In genomic region chr19:35165200-35166058, GRCh38 we compare ENCODE assay signal across 2 cellular contexts.
TF ChIP-seq lines count a peak whose summit lies in the region.

No MANE protein-coding gene starts in this region.

TF ChIP-seq in HEK293, 187 proteins besides CTCF, POLR2A, EP300 and RAD21:
- TF ChIP-seq ZNF280D (tag by site-specific recombination; IDR thresholded peaks at IDR 0.05) (no peak), ZNF623 (tag by site-specific recombination; IDR thresholded peaks at IDR 0.05) (peak; percentile 93)

TF ChIP-seq in K562, 482 proteins besides CTCF, POLR2A, EP300 and RAD21 (continues in another document):
- TF ChIP-seq TAF7 (tag; IDR thresholded peaks at IDR 0.05) (peak; percentile 54), E2F4 (CRISPR knock-in tag; IDR thresholded peaks at IDR 0.05; ENCODE audit: low read depth) (no peak), U2AF2 (optimal IDR thresholded peaks at IDR 0.05; ENCODE audit: low read depth, low read length) (no peak), GABPB1 (CRISPR knock-in tag; IDR thresholded peaks at IDR 0.05) (no peak), DMBX1 (CRISPR knock-in tag; IDR thresholded peaks at IDR 0.05; ENCODE audit: borderline replicate concordance) (peak; percentile 99), MCM2 (IDR thresholded peaks at IDR 0.05; ENCODE audit: low read depth) (no peak), ZNF175 (CRISPR knock-in tag; IDR thresholded peaks at IDR 0.05; ENCODE audit: low read depth) (0 out of 2 replicates have a peak, but pooled peaks have one; percentile 47), TEAD1 (CRISPR knock-in tag; IDR thresholded peaks at IDR 0.05) (peak in 1 of 2 experiments; percentile 86; a peak in 2 of 4 replicates), ZNF445 (CRISPR knock-in tag; IDR thresholded peaks at IDR 0.05; ENCODE audit: low read depth) (peak; percentile 78), YY1 (IDR thresholded peaks at IDR 0.05; ENCODE audit: borderline replicate concordance in 1 of 3, control insufficient read depth in 1 of 3, extremely low read depth in 1 of 3, insufficient read depth in 3 of 3, insufficient read length in 1 of 3, insufficient replicate concordance in 2 of 3, low read depth in 1 of 3, low read length in 2 of 3) (no peak), ZNF324 (CRISPR knock-in tag; IDR thresholded peaks at IDR 0.05) (peak; percentile 50; the same call in 1 of the 2 replicates), NR3C1 (CRISPR knock-in tag; IDR thresholded peaks at IDR 0.05) (no peak), BRF1 (IDR thresholded peaks at IDR 0.05; ENCODE audit: borderline replicate concordance, extremely low read depth, insufficient read length) (no peak), L3MBTL2 (IDR thresholded peaks at IDR 0.05) (no peak), DACH1 (IDR thresholded peaks at IDR 0.05; ENCODE audit: partially characterized antibody) (no peak), CREB3 (tag; conservative IDR thresholded peaks at IDR 0.05; ENCODE audit: low read depth) (peak; percentile 98), ZFX (CRISPR knock-in tag; IDR thresholded peaks at IDR 0.05) (0 out of 2 replicates have a peak, but pooled peaks have one; percentile 25), ZNF253 (CRISPR knock-in tag; conservative IDR thresholded peaks at IDR 0.05) (no peak), TCFL5 (CRISPR knock-in tag; conservative IDR thresholded peaks at IDR 0.05) (peak; percentile 72; the same call in 1 of the 2 replicates), RBBP5 (IDR thresholded peaks at IDR 0.05; ENCODE audit: borderline replicate concordance, insufficient read depth, low read length, poor library complexity, severe bottlenecking) (no peak), ZFP1 (CRISPR knock-in tag; IDR thresholded peaks at IDR 0.05) (peak; percentile 79), STAT5B (CRISPR knock-in tag; IDR thresholded peaks at IDR 0.05) (peak; percentile 44; the same call in 1 of the 2 replicates), SMAD4 (CRISPR knock-in tag; conservative IDR thresholded peaks at IDR 0.05) (peak; percentile 97)
- TF ChIP-seq, protein P1, sequence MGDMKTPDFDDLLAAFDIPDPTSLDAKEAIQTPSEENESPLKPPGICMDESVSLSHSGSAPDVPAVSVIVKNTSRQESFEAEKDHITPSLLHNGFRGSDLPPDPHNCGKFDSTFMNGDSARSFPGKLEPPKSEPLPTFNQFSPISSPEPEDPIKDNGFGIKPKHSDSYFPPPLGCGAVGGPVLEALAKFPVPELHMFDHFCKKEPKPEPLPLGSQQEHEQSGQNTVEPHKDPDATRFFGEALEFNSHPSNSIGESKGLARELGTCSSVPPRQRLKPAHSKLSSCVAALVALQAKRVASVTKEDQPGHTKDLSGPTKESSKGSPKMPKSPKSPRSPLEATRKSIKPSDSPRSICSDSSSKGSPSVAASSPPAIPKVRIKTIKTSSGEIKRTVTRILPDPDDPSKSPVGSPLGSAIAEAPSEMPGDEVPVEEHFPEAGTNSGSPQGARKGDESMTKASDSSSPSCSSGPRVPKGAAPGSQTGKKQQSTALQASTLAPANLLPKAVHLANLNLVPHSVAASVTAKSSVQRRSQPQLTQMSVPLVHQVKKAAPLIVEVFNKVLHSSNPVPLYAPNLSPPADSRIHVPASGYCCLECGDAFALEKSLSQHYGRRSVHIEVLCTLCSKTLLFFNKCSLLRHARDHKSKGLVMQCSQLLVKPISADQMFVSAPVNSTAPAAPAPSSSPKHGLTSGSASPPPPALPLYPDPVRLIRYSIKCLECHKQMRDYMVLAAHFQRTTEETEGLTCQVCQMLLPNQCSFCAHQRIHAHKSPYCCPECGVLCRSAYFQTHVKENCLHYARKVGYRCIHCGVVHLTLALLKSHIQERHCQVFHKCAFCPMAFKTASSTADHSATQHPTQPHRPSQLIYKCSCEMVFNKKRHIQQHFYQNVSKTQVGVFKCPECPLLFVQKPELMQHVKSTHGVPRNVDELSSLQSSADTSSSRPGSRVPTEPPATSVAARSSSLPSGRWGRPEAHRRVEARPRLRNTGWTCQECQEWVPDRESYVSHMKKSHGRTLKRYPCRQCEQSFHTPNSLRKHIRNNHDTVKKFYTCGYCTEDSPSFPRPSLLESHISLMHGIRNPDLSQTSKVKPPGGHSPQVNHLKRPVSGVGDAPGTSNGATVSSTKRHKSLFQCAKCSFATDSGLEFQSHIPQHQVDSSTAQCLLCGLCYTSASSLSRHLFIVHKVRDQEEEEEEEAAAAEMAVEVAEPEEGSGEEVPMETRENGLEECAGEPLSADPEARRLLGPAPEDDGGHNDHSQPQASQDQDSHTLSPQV (IDR thresholded peaks at IDR 0.05): peak; percentile 98
- TF ChIP-seq, protein P2, sequence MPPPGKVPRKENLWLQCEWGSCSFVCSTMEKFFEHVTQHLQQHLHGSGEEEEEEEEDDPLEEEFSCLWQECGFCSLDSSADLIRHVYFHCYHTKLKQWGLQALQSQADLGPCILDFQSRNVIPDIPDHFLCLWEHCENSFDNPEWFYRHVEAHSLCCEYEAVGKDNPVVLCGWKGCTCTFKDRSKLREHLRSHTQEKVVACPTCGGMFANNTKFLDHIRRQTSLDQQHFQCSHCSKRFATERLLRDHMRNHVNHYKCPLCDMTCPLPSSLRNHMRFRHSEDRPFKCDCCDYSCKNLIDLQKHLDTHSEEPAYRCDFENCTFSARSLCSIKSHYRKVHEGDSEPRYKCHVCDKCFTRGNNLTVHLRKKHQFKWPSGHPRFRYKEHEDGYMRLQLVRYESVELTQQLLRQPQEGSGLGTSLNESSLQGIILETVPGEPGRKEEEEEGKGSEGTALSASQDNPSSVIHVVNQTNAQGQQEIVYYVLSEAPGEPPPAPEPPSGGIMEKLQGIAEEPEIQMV (tag; conservative IDR thresholded peaks at IDR 0.05; ENCODE audit: low read depth): peak; percentile 88
- TF ChIP-seq, protein P3, sequence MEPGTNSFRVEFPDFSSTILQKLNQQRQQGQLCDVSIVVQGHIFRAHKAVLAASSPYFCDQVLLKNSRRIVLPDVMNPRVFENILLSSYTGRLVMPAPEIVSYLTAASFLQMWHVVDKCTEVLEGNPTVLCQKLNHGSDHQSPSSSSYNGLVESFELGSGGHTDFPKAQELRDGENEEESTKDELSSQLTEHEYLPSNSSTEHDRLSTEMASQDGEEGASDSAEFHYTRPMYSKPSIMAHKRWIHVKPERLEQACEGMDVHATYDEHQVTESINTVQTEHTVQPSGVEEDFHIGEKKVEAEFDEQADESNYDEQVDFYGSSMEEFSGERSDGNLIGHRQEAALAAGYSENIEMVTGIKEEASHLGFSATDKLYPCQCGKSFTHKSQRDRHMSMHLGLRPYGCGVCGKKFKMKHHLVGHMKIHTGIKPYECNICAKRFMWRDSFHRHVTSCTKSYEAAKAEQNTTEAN (CRISPR knock-in tag; IDR thresholded peaks at IDR 0.05): no peak
- TF ChIP-seq, protein P4, sequence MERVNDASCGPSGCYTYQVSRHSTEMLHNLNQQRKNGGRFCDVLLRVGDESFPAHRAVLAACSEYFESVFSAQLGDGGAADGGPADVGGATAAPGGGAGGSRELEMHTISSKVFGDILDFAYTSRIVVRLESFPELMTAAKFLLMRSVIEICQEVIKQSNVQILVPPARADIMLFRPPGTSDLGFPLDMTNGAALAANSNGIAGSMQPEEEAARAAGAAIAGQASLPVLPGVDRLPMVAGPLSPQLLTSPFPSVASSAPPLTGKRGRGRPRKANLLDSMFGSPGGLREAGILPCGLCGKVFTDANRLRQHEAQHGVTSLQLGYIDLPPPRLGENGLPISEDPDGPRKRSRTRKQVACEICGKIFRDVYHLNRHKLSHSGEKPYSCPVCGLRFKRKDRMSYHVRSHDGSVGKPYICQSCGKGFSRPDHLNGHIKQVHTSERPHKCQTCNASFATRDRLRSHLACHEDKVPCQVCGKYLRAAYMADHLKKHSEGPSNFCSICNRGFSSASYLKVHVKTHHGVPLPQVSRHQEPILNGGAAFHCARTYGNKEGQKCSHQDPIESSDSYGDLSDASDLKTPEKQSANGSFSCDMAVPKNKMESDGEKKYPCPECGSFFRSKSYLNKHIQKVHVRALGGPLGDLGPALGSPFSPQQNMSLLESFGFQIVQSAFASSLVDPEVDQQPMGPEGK (CRISPR knock-in tag; IDR thresholded peaks at IDR 0.05; ENCODE audit: borderline replicate concordance): 0 out of 2 replicates have a peak, but pooled peaks have one; percentile 72
- TF ChIP-seq, protein P5, sequence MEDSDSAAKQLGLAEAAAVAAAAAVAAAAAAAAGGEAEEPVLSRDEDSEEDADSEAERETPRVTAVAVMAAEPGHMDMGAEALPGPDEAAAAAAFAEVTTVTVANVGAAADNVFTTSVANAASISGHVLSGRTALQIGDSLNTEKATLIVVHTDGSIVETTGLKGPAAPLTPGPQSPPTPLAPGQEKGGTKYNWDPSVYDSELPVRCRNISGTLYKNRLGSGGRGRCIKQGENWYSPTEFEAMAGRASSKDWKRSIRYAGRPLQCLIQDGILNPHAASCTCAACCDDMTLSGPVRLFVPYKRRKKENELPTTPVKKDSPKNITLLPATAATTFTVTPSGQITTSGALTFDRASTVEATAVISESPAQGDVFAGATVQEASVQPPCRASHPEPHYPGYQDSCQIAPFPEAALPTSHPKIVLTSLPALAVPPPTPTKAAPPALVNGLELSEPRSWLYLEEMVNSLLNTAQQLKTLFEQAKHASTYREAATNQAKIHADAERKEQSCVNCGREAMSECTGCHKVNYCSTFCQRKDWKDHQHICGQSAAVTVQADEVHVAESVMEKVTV (CRISPR knock-in tag; IDR thresholded peaks at IDR 0.05): peak; percentile 33; the same call in 1 of the 2 replicates
- TF ChIP-seq, protein P6, sequence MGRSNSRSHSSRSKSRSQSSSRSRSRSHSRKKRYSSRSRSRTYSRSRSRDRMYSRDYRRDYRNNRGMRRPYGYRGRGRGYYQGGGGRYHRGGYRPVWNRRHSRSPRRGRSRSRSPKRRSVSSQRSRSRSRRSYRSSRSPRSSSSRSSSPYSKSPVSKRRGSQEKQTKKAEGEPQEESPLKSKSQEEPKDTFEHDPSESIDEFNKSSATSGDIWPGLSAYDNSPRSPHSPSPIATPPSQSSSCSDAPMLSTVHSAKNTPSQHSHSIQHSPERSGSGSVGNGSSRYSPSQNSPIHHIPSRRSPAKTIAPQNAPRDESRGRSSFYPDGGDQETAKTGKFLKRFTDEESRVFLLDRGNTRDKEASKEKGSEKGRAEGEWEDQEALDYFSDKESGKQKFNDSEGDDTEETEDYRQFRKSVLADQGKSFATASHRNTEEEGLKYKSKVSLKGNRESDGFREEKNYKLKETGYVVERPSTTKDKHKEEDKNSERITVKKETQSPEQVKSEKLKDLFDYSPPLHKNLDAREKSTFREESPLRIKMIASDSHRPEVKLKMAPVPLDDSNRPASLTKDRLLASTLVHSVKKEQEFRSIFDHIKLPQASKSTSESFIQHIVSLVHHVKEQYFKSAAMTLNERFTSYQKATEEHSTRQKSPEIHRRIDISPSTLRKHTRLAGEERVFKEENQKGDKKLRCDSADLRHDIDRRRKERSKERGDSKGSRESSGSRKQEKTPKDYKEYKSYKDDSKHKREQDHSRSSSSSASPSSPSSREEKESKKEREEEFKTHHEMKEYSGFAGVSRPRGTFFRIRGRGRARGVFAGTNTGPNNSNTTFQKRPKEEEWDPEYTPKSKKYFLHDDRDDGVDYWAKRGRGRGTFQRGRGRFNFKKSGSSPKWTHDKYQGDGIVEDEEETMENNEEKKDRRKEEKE (IDR thresholded peaks at IDR 0.05; ENCODE audit: borderline replicate concordance in 1 of 2, control insufficient read depth in 1 of 2, low read depth in 2 of 2, low read length in 1 of 2): no peak
- TF ChIP-seq, protein P7, sequence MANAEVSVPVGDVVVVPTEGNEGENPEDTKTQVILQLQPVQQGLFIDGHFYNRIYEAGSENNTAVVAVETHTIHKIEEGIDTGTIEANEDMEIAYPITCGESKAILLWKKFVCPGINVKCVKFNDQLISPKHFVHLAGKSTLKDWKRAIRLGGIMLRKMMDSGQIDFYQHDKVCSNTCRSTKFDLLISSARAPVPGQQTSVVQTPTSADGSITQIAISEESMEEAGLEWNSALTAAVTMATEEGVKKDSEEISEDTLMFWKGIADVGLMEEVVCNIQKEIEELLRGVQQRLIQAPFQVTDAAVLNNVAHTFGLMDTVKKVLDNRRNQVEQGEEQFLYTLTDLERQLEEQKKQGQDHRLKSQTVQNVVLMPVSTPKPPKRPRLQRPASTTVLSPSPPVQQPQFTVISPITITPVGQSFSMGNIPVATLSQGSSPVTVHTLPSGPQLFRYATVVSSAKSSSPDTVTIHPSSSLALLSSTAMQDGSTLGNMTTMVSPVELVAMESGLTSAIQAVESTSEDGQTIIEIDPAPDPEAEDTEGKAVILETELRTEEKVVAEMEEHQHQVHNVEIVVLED (CRISPR knock-in tag; IDR thresholded peaks at IDR 0.05): peak; percentile 33; the same call in 1 of the 2 replicates
- TF ChIP-seq, protein P8, sequence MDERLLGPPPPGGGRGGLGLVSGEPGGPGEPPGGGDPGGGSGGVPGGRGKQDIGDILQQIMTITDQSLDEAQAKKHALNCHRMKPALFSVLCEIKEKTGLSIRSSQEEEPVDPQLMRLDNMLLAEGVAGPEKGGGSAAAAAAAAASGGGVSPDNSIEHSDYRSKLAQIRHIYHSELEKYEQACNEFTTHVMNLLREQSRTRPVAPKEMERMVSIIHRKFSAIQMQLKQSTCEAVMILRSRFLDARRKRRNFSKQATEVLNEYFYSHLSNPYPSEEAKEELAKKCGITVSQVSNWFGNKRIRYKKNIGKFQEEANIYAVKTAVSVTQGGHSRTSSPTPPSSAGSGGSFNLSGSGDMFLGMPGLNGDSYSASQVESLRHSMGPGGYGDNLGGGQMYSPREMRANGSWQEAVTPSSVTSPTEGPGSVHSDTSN (CRISPR knock-in tag; IDR thresholded peaks at IDR 0.05; ENCODE audit: low read depth): no peak
- TF ChIP-seq, protein P8 (tag; conservative IDR thresholded peaks at IDR 0.05; ENCODE audit: low read depth): peak; percentile 24
